8 cellular contexts compared by ENCODE assay signal in genomic region chr20:53080969-53081871, GRCh38.
A peak's percentile ranks its signal among the peaks of the same experiment; 100 is the strongest.
DNase-seq lines count a peak whose midpoint lies in the region; ATAC-seq and TF ChIP-seq lines count a peak whose summit lies in the region.

No MANE protein-coding gene starts in this region.

- ATAC-seq in HG03025 (IDR thresholded peaks at IDR 0.05; ENCODE audit: low FRiP score, unreplicated experiment), result no peak

- H3K9me3 Mint-ChIP-seq in T-helper 1 cell treated with Interleukin-12 subunit alpha and Interleukin-12 subunit beta and Interleukin-4 antibody, amounts not matched to agents 30 μg/mL and 1 μg/mL, for 36 hours, result no peaks in the 10 kb centered on the region

- peak; percentile 53 for DNase-seq in HT1080 (ENCODE audit: low read depth)
- DNase-seq in epithelial cell of proximal tubule (ENCODE audit: low read depth), result peak; percentile 4
- DNase-seq in stimulated activated CD4-positive, alpha-beta T cell treated with anti-CD3 and anti-CD28 coated beads, Interleukin-15, amount 100 ng/mL, for 24 hours, result peak; percentile 52
- DNase-seq in KBM-7, result no peak
- no peak for DNase-seq in pons (ENCODE audit: low spot score)
- no peak for DNase-seq in NCI-H187 (lab: John Stamatoyannopoulos, UW)

- TF ChIP-seq CTCF in epithelial cell of proximal tubule (conservative IDR thresholded peaks at IDR 0.05; ENCODE audit: low read depth, low read length), result no peak

- no peak overlapping the region for H3K4me3 ChIP-seq in epithelial cell of proximal tubule (ENCODE audit: low read depth, low read length)

- H3K27ac Mint-ChIP-seq in T-helper 1 cell treated with Interleukin-12 subunit alpha and Interleukin-12 subunit beta and Interleukin-4 antibody, amounts not matched to agents 30 μg/mL and 1 μg/mL, for 36 hours, result peak overlapping the region; percentile 84

- peaks cover 28% of the 10 kb centered on the region for H3K4me1 Mint-ChIP-seq in T-helper 1 cell treated with Interleukin-12 subunit alpha and Interleukin-12 subunit beta and Interleukin-4 antibody, amounts not matched to agents 30 μg/mL and 1 μg/mL, for 36 hours (ENCODE audit: low read depth)

- H3K4me3 Mint-ChIP-seq in T-helper 1 cell treated with Interleukin-12 subunit alpha and Interleukin-12 subunit beta and Interleukin-4 antibody, amounts not matched to agents 30 μg/mL and 1 μg/mL, for 36 hours, result peak overlapping the region; percentile 47

- peaks cover 3% of the 10 kb centered on the region for H3K36me3 Mint-ChIP-seq in T-helper 1 cell treated with Interleukin-12 subunit alpha and Interleukin-12 subunit beta and Interleukin-4 antibody, amounts not matched to agents 30 μg/mL and 1 μg/mL, for 36 hours (ENCODE audit: low read depth)

- H3K27me3 Mint-ChIP-seq in T-helper 1 cell treated with Interleukin-12 subunit alpha and Interleukin-12 subunit beta and Interleukin-4 antibody, amounts not matched to agents 30 μg/mL and 1 μg/mL, for 36 hours (ENCODE audit: low read depth), result no peaks in the 10 kb centered on the region

- in situ Hi-C loops in KBM-7 (cut with MboI; ENCODE audit: low pct_unique_long_range_greater_than_20kb, low sequenced_read_pairs), result no loop called here

Comparison
In these comparisons a context has a peak if more than half of its experiments do, and no peak if none do; other contexts are left out.
1. DNase-seq: peak in HT1080 (single experiment), epithelial cell of proximal tubule (single experiment) and stimulated activated CD4-positive, alpha-beta T cell treated with anti-CD3 and anti-CD28 coated beads, Interleukin-15, amount 100 ng/mL, for 24 hours (single experiment); none in KBM-7 (single experiment), pons (single experiment) and NCI-H187 (0 of 2).